Comparison of ENCODE assay signal across 19 cellular contexts in genomic region chr7:45594780-45595535, GRCh38. TPM values are rescaled to one million over a fixed set of nuclear protein-coding genes. Genes with fewer than 3 reads are reported as not detected.
A peak's percentile ranks its signal among the peaks of the same experiment; 100 is the strongest.
DNase-seq lines count a peak whose midpoint lies in the region; ATAC-seq and TF ChIP-seq lines count a peak whose summit lies in the region.
"Had no signal": no experiment of that assay in that cellular context is flagged by ENCODE, and none has a peak within 500 bp of the region (broad histone marks: within the 10 kb centered on the region; RNA-seq: fewer than 3 reads in every experiment).

No MANE protein-coding gene starts in this region.

- TF ChIP-seq CTCF in neural progenitor cell (IDR thresholded peaks at IDR 0.05): no peak

- no peaks in the 10 kb centered on the region for H3K9me3 Mint-ChIP-seq in neural progenitor cell
- H3K9me3 Mint-ChIP-seq: IgD-negative memory B cell had no signal

- no peak overlapping the region for H3K4me3 Mint-ChIP-seq in neural progenitor cell
- H3K4me3 Mint-ChIP-seq: IgD-negative memory B cell had no signal

- no peaks in the 10 kb centered on the region for H3K36me3 ChIP-seq in H7 (replicated peaks; ENCODE audit: control insufficient read depth, insufficient read depth, low read length)
- H3K36me3 ChIP-seq in neural progenitor cell: no peaks in the 10 kb centered on the region

- H3K27me3 Mint-ChIP-seq in neural progenitor cell (ENCODE audit: insufficient read depth, low read depth): peaks cover 7% of the 10 kb centered on the region
- H3K27me3 Mint-ChIP-seq: IgD-negative memory B cell had no signal

- H3K4me3 ChIP-seq in H7 (ENCODE audit: insufficient read depth, low read depth, low read length): no peak overlapping the region
- H3K4me3 ChIP-seq in neural progenitor cell: no peak overlapping the region

- no peaks in the 10 kb centered on the region for H4K20me1 ChIP-seq in neural progenitor cell (ENCODE audit: low read depth)

- no peaks in the 10 kb centered on the region for H3K36me3 Mint-ChIP-seq in neural progenitor cell
- H3K36me3 Mint-ChIP-seq: IgD-negative memory B cell had no signal

- H3K9me3 ChIP-seq in neural progenitor cell (ENCODE audit: low read depth): no peaks in the 10 kb centered on the region

- no peaks in the 10 kb centered on the region for H3K27me3 ChIP-seq in H7 (ENCODE audit: control insufficient read depth, insufficient read depth, low read length)
- no peaks in the 10 kb centered on the region for H3K27me3 ChIP-seq in neural progenitor cell

- H2AFZ ChIP-seq in neural progenitor cell (replicated peaks): no peak overlapping the region

- H3K79me2 ChIP-seq in neural progenitor cell (ENCODE audit: low read depth): no peaks in the 10 kb centered on the region

- H3K4me1 Mint-ChIP-seq in neural progenitor cell: peaks cover 27% of the 10 kb centered on the region
- H3K4me1 Mint-ChIP-seq: IgD-negative memory B cell had no signal

- H3F3A ChIP-seq in neural progenitor cell (ENCODE audit: low read depth): no peaks in the 10 kb centered on the region

- no peak overlapping the region for H3K4me2 ChIP-seq in neural progenitor cell

- DNase-seq in D341Med (ENCODE audit: low spot score) (peak; percentile 2), H7 (peak; percentile 24), ecto neural progenitor cell (ENCODE audit: low spot score) (peak; percentile 21), neural progenitor cell (ENCODE audit: low spot score) (no peak), AML-193 (lab: John Stamatoyannopoulos, UW) (no peak), DMS79 (lab: John Stamatoyannopoulos, UW) (no peak)
- DNase-seq: COR-L47, DMS153, HCEC 1CT, Kasumi-1, MM.1S, NCI-H1092 treated with DMSO at 0.1 percent for 48 hours, NCI-H2081 treated with DMSO at 0.1 percent for 48 hours, NCI-H226, NCI-H526 treated with DMSO at 0.1 percent for 48 hours, SHP77 treated with DMSO at 0.1 percent for 48 hours had no signal

- H3K27ac ChIP-seq in neural progenitor cell: no peak overlapping the region
- H3K27ac ChIP-seq: HL-60 had no signal

- H3K27ac Mint-ChIP-seq in neural progenitor cell: peak overlapping the region; percentile 23
- H3K27ac Mint-ChIP-seq: IgD-negative memory B cell had no signal

- no peak for ATAC-seq in GM18511 (IDR thresholded peaks at IDR 0.05; ENCODE audit: unreplicated experiment)

- peak overlapping the region; percentile 3 for H3K9ac ChIP-seq in neural progenitor cell

- H3K4me1 ChIP-seq in neural progenitor cell: peaks cover 9% of the 10 kb centered on the region

RNA-seq across cellular contexts. Expression of gene ADCY1, which starts 20.8 kb away (rescaled TPM):
- 5.6 and 8.1 TPM in 2 replicates for total RNA-seq in H7 (2014; rRNA removed; shearing (Covaris generic))
- total RNA-seq in neural progenitor cell (ENCODE audit: low replicate concordance): 7.4 and 8.5 TPM in 2 replicates

Comparison
In these comparisons a context has a peak if more than half of its experiments do, and no peak if none do; other contexts are left out.
1. DNase-seq: peak in D341Med (single experiment), H7 (single experiment) and ecto neural progenitor cell (single experiment); none in neural progenitor cell (single experiment), AML-193 (0 of 2) and DMS79 (single experiment).